ENCODE assay signal across 1 cellular context in genomic region chr5:151081426-151082273, GRCh38.
TF ChIP-seq lines count a peak whose summit lies in the region.

No MANE protein-coding gene starts in this region.

TF ChIP-seq in HepG2, 621 proteins besides CTCF, POLR2A, EP300 and RAD21 (continued from another document and continues in another):
- TF ChIP-seq ARID5B (CRISPR knock-in tag; IDR thresholded peaks at IDR 0.05) = no peak
- no peak for TF ChIP-seq ZNF292 (CRISPR knock-in tag; IDR thresholded peaks at IDR 0.05; ENCODE audit: borderline replicate concordance, low read depth)
- 0 out of 2 replicates have a peak, but pooled peaks have one; percentile 16 for TF ChIP-seq TOE1 (CRISPR knock-in tag; IDR thresholded peaks at IDR 0.05)
- TF ChIP-seq, protein P1, sequence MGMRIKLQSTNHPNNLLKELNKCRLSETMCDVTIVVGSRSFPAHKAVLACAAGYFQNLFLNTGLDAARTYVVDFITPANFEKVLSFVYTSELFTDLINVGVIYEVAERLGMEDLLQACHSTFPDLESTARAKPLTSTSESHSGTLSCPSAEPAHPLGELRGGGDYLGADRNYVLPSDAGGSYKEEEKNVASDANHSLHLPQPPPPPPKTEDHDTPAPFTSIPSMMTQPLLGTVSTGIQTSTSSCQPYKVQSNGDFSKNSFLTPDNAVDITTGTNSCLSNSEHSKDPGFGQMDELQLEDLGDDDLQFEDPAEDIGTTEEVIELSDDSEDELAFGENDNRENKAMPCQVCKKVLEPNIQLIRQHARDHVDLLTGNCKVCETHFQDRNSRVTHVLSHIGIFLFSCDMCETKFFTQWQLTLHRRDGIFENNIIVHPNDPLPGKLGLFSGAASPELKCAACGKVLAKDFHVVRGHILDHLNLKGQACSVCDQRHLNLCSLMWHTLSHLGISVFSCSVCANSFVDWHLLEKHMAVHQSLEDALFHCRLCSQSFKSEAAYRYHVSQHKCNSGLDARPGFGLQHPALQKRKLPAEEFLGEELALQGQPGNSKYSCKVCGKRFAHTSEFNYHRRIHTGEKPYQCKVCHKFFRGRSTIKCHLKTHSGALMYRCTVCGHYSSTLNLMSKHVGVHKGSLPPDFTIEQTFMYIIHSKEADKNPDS (CRISPR knock-in tag; IDR thresholded peaks at IDR 0.05) = no peak
- 0 out of 2 replicates have a peak, but pooled peaks have one; percentile 3 for TF ChIP-seq ZNF761 (CRISPR knock-in tag; conservative IDR thresholded peaks at IDR 0.05)
- no peak for TF ChIP-seq ZNF274 (CRISPR knock-in tag; IDR thresholded peaks at IDR 0.05)
- no peak for TF ChIP-seq ZNF891 (CRISPR knock-in tag; IDR thresholded peaks at IDR 0.05)
- TF ChIP-seq ZNF775 (CRISPR knock-in tag; IDR thresholded peaks at IDR 0.05; ENCODE audit: borderline replicate concordance) = no peak
- TF ChIP-seq KDM5A (IDR thresholded peaks at IDR 0.05; ENCODE audit: borderline replicate concordance, low read length) = no peak
- no peak; the same call in 1 of the 2 replicates for TF ChIP-seq PHF21A (CRISPR knock-in tag; IDR thresholded peaks at IDR 0.05)
- no peak for TF ChIP-seq ZMAT5 (CRISPR knock-in tag; IDR thresholded peaks at IDR 0.05; ENCODE audit: borderline replicate concordance, low read depth)
- no peak for TF ChIP-seq NR2C2 (CRISPR knock-in tag; IDR thresholded peaks at IDR 0.05; ENCODE audit: borderline replicate concordance)
- TF ChIP-seq KDM5B (CRISPR knock-in tag; IDR thresholded peaks at IDR 0.05; ENCODE audit: borderline replicate concordance) = no peak
- TF ChIP-seq, protein P2, sequence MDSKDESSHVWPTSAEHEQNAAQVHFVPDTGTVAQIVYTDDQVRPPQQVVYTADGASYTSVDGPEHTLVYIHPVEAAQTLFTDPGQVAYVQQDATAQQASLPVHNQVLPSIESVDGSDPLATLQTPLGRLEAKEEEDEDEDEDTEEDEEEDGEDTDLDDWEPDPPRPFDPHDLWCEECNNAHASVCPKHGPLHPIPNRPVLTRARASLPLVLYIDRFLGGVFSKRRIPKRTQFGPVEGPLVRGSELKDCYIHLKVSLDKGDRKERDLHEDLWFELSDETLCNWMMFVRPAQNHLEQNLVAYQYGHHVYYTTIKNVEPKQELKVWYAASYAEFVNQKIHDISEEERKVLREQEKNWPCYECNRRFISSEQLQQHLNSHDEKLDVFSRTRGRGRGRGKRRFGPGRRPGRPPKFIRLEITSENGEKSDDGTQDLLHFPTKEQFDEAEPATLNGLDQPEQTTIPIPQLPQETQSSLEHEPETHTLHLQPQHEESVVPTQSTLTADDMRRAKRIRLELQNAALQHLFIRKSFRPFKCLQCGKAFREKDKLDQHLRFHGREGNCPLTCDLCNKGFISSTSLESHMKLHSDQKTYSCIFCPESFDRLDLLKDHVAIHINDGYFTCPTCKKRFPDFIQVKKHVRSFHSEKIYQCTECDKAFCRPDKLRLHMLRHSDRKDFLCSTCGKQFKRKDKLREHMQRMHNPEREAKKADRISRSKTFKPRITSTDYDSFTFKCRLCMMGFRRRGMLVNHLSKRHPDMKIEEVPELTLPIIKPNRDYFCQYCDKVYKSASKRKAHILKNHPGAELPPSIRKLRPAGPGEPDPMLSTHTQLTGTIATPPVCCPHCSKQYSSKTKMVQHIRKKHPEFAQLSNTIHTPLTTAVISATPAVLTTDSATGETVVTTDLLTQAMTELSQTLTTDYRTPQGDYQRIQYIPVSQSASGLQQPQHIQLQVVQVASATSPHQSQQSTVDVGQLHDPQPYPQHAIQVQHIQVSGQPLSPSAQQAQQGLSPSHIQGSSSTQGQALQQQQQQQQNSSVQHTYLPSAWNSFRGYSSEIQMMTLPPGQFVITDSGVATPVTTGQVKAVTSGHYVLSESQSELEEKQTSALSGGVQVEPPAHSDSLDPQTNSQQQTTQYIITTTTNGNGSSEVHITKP (CRISPR knock-in tag; IDR thresholded peaks at IDR 0.05; ENCODE audit: low read depth) = no peak
- no peak for TF ChIP-seq SATB2 (CRISPR knock-in tag; IDR thresholded peaks at IDR 0.05)
- TF ChIP-seq, protein P3, sequence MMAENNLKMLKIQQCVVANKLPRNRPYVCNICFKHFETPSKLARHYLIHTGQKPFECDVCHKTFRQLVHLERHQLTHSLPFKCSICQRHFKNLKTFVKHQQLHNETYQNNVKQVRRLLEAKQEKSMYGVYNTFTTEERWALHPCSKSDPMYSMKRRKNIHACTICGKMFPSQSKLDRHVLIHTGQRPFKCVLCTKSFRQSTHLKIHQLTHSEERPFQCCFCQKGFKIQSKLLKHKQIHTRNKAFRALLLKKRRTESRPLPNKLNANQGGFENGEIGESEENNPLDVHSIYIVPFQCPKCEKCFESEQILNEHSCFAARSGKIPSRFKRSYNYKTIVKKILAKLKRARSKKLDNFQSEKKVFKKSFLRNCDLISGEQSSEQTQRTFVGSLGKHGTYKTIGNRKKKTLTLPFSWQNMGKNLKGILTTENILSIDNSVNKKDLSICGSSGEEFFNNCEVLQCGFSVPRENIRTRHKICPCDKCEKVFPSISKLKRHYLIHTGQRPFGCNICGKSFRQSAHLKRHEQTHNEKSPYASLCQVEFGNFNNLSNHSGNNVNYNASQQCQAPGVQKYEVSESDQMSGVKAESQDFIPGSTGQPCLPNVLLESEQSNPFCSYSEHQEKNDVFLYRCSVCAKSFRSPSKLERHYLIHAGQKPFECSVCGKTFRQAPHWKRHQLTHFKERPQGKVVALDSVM (CRISPR knock-in tag; IDR thresholded peaks at IDR 0.05) = no peak
- no peak for TF ChIP-seq THAP9 (CRISPR knock-in tag; IDR thresholded peaks at IDR 0.05; ENCODE audit: borderline replicate concordance)
- TF ChIP-seq EZH2 (conservative IDR thresholded peaks at IDR 0.05; ENCODE audit: low read depth, low read length) = no peak
- TF ChIP-seq CAMTA2 (CRISPR knock-in tag; IDR thresholded peaks at IDR 0.05; ENCODE audit: borderline replicate concordance) = no peak
- no peak for TF ChIP-seq ZNF253 (CRISPR knock-in tag; IDR thresholded peaks at IDR 0.05; ENCODE audit: borderline replicate concordance)
- TF ChIP-seq, protein P4, sequence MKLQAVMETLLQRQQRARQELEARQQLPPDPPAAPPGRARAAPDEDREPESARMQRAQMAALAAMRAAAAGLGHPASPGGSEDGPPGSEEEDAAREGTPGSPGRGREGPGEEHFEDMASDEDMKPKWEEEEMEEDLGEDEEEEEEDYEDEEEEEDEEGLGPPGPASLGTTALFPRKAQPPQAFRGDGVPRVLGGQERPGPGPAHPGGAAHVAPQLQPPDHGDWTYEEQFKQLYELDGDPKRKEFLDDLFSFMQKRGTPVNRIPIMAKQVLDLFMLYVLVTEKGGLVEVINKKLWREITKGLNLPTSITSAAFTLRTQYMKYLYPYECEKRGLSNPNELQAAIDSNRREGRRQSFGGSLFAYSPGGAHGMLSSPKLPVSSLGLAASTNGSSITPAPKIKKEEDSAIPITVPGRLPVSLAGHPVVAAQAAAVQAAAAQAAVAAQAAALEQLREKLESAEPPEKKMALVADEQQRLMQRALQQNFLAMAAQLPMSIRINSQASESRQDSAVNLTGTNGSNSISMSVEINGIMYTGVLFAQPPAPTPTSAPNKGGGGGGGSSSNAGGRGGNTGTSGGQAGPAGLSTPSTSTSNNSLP (IDR thresholded peaks at IDR 0.05; ENCODE audit: low read depth, low read length) = no peak
- TF ChIP-seq HINFP (CRISPR knock-in tag; IDR thresholded peaks at IDR 0.05; ENCODE audit: low read depth) = 0 out of 2 replicates have a peak, but pooled peaks have one; percentile 1
- no peak for TF ChIP-seq ZNF207 (IDR thresholded peaks at IDR 0.05; ENCODE audit: borderline replicate concordance)
- TF ChIP-seq PAF1 (CRISPR knock-in tag; IDR thresholded peaks at IDR 0.05) = no peak
- TF ChIP-seq HDAC6 (IDR thresholded peaks at IDR 0.05; ENCODE audit: low read depth, low read length) = no peak
- TF ChIP-seq POLR2G (IDR thresholded peaks at IDR 0.05; ENCODE audit: low read depth, low read length) = no peak
- TF ChIP-seq RFX5 (IDR thresholded peaks at IDR 0.05; ENCODE audit: low read depth, low read length) = no peak
- TF ChIP-seq PCBP2 (optimal IDR thresholded peaks at IDR 0.05; ENCODE audit: low read depth, low read length, poor library complexity, severe bottlenecking) = no peak
- no peak for TF ChIP-seq ZNF33B (CRISPR knock-in tag; IDR thresholded peaks at IDR 0.05)
- no peak for TF ChIP-seq ZNF709 (CRISPR knock-in tag; IDR thresholded peaks at IDR 0.05)
- TF ChIP-seq ZNF263 (CRISPR knock-in tag; IDR thresholded peaks at IDR 0.05) = no peak
- no peak for TF ChIP-seq HES4 (CRISPR knock-in tag; IDR thresholded peaks at IDR 0.05; ENCODE audit: borderline replicate concordance)
- TF ChIP-seq MEIS1 (CRISPR knock-in tag; IDR thresholded peaks at IDR 0.05; ENCODE audit: borderline replicate concordance) = no peak
- no peak for TF ChIP-seq ZFP36L2 (CRISPR knock-in tag; IDR thresholded peaks at IDR 0.05)
- no peak for TF ChIP-seq ZFAT (CRISPR knock-in tag; conservative IDR thresholded peaks at IDR 0.05)
- no peak for TF ChIP-seq ZNF598 (CRISPR knock-in tag; IDR thresholded peaks at IDR 0.05; ENCODE audit: borderline replicate concordance)
- TF ChIP-seq REST (IDR thresholded peaks at IDR 0.05; ENCODE audit: borderline replicate concordance in 1 of 2, low read depth in 1 of 2, low read length in 2 of 2) = no peak
